8 cellular contexts compared by ENCODE assay signal in the genomic region with DNA sequence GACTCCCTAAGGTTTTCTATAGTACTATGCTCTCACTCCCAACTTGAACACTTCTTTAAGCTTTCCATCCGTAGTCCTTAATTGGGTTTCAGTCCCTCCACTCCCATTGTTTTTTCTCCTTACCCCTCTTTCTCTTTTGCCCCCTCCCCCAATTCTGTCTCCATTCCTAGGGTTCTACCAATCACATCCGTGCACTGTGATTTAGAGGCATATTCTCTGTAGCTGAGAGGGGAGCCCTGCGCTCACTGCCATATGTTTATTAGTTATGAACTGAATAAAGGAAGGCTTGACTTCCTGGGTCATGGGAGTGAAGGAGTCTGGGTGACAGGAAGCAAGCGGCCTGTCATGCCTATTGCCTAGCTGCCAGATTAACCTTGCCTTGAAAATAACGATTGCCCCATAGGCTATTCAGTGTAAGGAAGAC. TPM values are rescaled to one million over a fixed set of nuclear protein-coding genes. Genes with fewer than 3 reads are reported as not detected.
DNase-seq lines count a peak whose midpoint lies in the region; ATAC-seq and TF ChIP-seq lines count a peak whose summit lies in the region.

No MANE protein-coding gene starts in this region.

- H3K27me3 Mint-ChIP-seq in CD4-positive, alpha-beta memory T cell: no peaks in the 10 kb centered on the region

- H3K36me3 ChIP-seq in CD4-positive, alpha-beta memory T cell (ENCODE audit: insufficient read depth, low read length): no peaks in the 10 kb centered on the region

- peak overlapping the region; percentile 95 to 99 (median 98) for H3K27ac Mint-ChIP-seq in CD4-positive, alpha-beta memory T cell

- H3K4me3 Mint-ChIP-seq in CD4-positive, alpha-beta memory T cell: peak overlapping the region; percentile 90 to 98 (median 94)

- no peaks in the 10 kb centered on the region for H3K27me3 ChIP-seq in CD4-positive, alpha-beta memory T cell (ENCODE audit: insufficient read depth, low read length)

- peak; percentile 53 for ATAC-seq in GM19372 (IDR thresholded peaks at IDR 0.05; ENCODE audit: low read depth, unreplicated experiment)
- peak; percentile 70 for ATAC-seq in sciatic nerve

- peak overlapping the region; percentile 55 to 77 for H3K4me3 ChIP-seq in CD4-positive, alpha-beta memory T cell (ENCODE audit: low read length in 2 of 2)

- peaks cover 1 to 18% of the 10 kb centered on the region in 2 donors for H3K36me3 Mint-ChIP-seq in CD4-positive, alpha-beta memory T cell

- no peaks in the 10 kb centered on the region for H3K9me3 ChIP-seq in CD4-positive, alpha-beta memory T cell (ENCODE audit: control insufficient read depth in 1 of 2, low read length in 2 of 2)

- peaks cover 17% of the 10 kb centered on the region for H3K4me1 ChIP-seq in CD4-positive, alpha-beta memory T cell (ENCODE audit: insufficient read depth, low read length)

- CTCF ChIA-PET in CD4-positive, alpha-beta memory T cell (lab: Charles Lee; ENCODE audit: partially characterized antibody): interaction anchor here (2.2 kb wide), 1 partner anchor 43 kb away, joined by 12 read pairs; a partner anchor contains a TSS

- H3K4me1 Mint-ChIP-seq in CD4-positive, alpha-beta memory T cell: peaks cover 6 to 14% (median 8%) of the 10 kb centered on the region in 4 donors

- DNase-seq in CD4-positive, alpha-beta memory T cell: peak; percentile 33 to 68 (median 52)
- peak; percentile 50 for DNase-seq in HT-29 (ENCODE audit: low spot score)
- peak; percentile 71 for DNase-seq in amniotic epithelial cell (ENCODE audit: low read depth)
- DNase-seq in hepatic stellate cell (ENCODE audit: low spot score): peak; percentile 25
- no peak for DNase-seq in sciatic nerve (ENCODE audit: low spot score)
- DNase-seq in posterior vena cava (ENCODE audit: low spot score): no peak

- H3K27ac ChIP-seq in CD4-positive, alpha-beta memory T cell (ENCODE audit: low read depth, low read length): peak overlapping the region; percentile 85

- no peaks in the 10 kb centered on the region for H3K9me3 Mint-ChIP-seq in CD4-positive, alpha-beta memory T cell

- POLR2A ChIA-PET in CD4-positive, alpha-beta memory T cell (lab: Charles Lee; ENCODE audit: partially characterized antibody): interaction anchor here (0.6 to 4.2 kb wide), 13 partner anchors 10 to 353 kb away, joined by 3 to 136 read pairs (median 4); a partner anchor contains a TSS

- intact Hi-C loops in CD4-positive, alpha-beta memory T cell (cut with micrococcal nuclease): loop anchor here (1.0 to 10.0 kb wide), 5 partner anchors 26 to 1367 kb away; a partner anchor contains a TSS
- intact Hi-C loops in sciatic nerve (cut with DNase I): no loop called here
- intact Hi-C loops in posterior vena cava (cut with DNase I): no loop called here

TF ChIP-seq in PFSK-1, 5 proteins besides CTCF, POLR2A, EP300 and RAD21:
- TF ChIP-seq POLR2AphosphoS5 (IDR thresholded peaks at IDR 0.05; ENCODE audit: low read depth, low read length) (peak; percentile 9; the same call in 1 of the 2 replicates), TAF1 (IDR thresholded peaks at IDR 0.05; ENCODE audit: borderline replicate concordance, insufficient read depth, low read length) (no peak)

RNA-seq across cellular contexts. Expression of a gene that starts 0.5 kb away (rescaled TPM):
- total RNA-seq in CD4-positive, alpha-beta memory T cell: 10 to 100 TPM; 29.1 to 33.3 TPM
- 10 to 100 TPM; 74.8 to 75.8 TPM for polyA plus RNA-seq in CD4-positive, alpha-beta memory T cell
- 20.1 and 24.4 TPM in 2 replicates for total RNA-seq in HT-29 (2014; rRNA removed; shearing (Covaris generic))
- polyA plus RNA-seq in PFSK-1 (2012; ENCODE audit: insufficient read length, low read depth): 32.7 TPM
- total RNA-seq in sciatic nerve: 28.7 TPM
- 10 to 100 TPM; 24.2 to 32.0 TPM for total RNA-seq in posterior vena cava

RNA-seq across cellular contexts. Expression of a gene that starts 25.5 kb away (rescaled TPM):
- 10 to 100 TPM; 17.0 to 19.6 TPM for total RNA-seq in CD4-positive, alpha-beta memory T cell
- polyA plus RNA-seq in CD4-positive, alpha-beta memory T cell: 10 to 100 TPM; 33.2 to 35.1 TPM
- total RNA-seq in HT-29 (2014; rRNA removed; shearing (Covaris generic)): 17.7 and 18.6 TPM in 2 replicates
- polyA plus RNA-seq in PFSK-1 (2012; ENCODE audit: insufficient read length, low read depth): 9.2 TPM
- 14.7 TPM for total RNA-seq in sciatic nerve
- 10 to 100 TPM; 24.7 to 29.4 TPM for total RNA-seq in posterior vena cava

RNA-seq across cellular contexts. Expression of a gene that starts 43.6 kb away (rescaled TPM):
- 10 to 100 TPM; 54.0 to 61.0 TPM for total RNA-seq in CD4-positive, alpha-beta memory T cell
- 10 to 100 TPM; 24.3 to 25.8 TPM for polyA plus RNA-seq in CD4-positive, alpha-beta memory T cell
- total RNA-seq in HT-29 (2014; rRNA removed; shearing (Covaris generic)): 8.5 and 9.4 TPM in 2 replicates
- 9.4 TPM for polyA plus RNA-seq in PFSK-1 (2012; ENCODE audit: insufficient read length, low read depth)
- total RNA-seq in sciatic nerve: 38.2 TPM
- total RNA-seq in posterior vena cava: 10 to 100 TPM; 52.7 to 56.5 TPM

Comparison
In these comparisons a context has a peak if more than half of its experiments do, and no peak if none do; other contexts are left out.
1. DNase-seq: peak in CD4-positive, alpha-beta memory T cell (5 of 5), HT-29 (single experiment), amniotic epithelial cell (single experiment) and hepatic stellate cell (single experiment); none in sciatic nerve (single experiment) and posterior vena cava (single experiment).